In the genomic region with DNA sequence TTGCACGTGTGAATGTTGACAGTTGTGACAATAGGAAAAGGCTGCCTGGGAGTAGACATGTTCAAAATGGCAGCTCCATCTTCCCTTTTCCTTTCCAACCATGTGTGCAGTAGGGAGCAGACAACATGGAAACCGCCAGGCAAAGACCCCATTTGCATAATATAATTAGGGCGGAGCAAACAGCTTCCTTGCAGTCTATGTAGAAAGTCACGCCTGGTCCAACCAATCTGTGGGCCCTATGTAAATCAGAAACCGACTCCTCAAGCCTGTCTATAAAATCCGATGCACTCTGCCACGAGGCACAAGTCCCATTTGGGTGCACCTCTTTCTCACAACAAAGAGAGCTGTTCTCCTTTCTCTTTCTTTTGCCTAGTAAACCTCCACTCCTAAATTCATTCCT, we compare ENCODE assay signal across 24 cellular contexts. TPM values are rescaled to one million over a fixed set of nuclear protein-coding genes. Genes with fewer than 3 reads are reported as not detected.
A peak's percentile ranks its signal among the peaks of the same experiment; 100 is the strongest.
DNase-seq lines count a peak whose midpoint lies in the region; ATAC-seq and TF ChIP-seq lines count a peak whose summit lies in the region.
"Had no signal": no experiment of that assay in that cellular context is flagged by ENCODE, and none has a peak within 500 bp of the region (broad histone marks: within the 10 kb centered on the region; RNA-seq: fewer than 3 reads in every experiment).

No MANE protein-coding gene starts in this region.

- peaks cover 0 to 99% (median 16%) of the 10 kb centered on the region in 9 donors for H3K36me3 ChIP-seq in heart left ventricle
- no peaks in the 10 kb centered on the region; the same call in 1 of the 2 replicates for H3K36me3 ChIP-seq in PC-3 (ENCODE audit: low read depth, low read length)
- no peaks in the 10 kb centered on the region for H3K36me3 ChIP-seq in hepatocyte (replicated peaks; ENCODE audit: insufficient read depth, low read depth)
- no peaks in the 10 kb centered on the region for H3K36me3 ChIP-seq in Caco-2 (ENCODE audit: control insufficient read depth, insufficient read depth, low read length)
- H3K36me3 ChIP-seq: BLaER1 treated with 17β-estradiol and CSF1 and Interleukin-3, amounts not matched to agents 10 nM and 100 nM; HAP-1; Peyer's patch had no signal

- DNase-seq in heart left ventricle (no peak), left cardiac atrium (no peak), HT1080 (ENCODE audit: low read depth) (peak; percentile 37), PC-3 (no peak), hepatocyte (ENCODE audit: low spot score) (no peak), NCI-H226 (no peak), Caco-2 (no peak), foreskin keratinocyte (no peak)
- DNase-seq: Calu3; CD4-positive, alpha-beta memory T cell; DMS153; KBM-7; NCI-H1092; NCI-H1694; NCI-H2081 treated with DMSO at 0.1 percent for 48 hours; NCI-H2171 treated with DMSO at 0.1 percent for 48 hours; NCI-H510A; NCI-H82; Peyer's patch; SW 1271 had no signal

- H3K9me2 ChIP-seq in PC-3 (replicated peaks; ENCODE audit: low read length), result no peaks in the 10 kb centered on the region
- H3K9me2 ChIP-seq in hepatocyte (replicated peaks; ENCODE audit: insufficient read depth), result no peaks in the 10 kb centered on the region

- H3K4me3 Mint-ChIP-seq in Caco-2 (ENCODE audit: unreplicated experiment), result no peak overlapping the region
- H3K4me3 Mint-ChIP-seq: CD4-positive, alpha-beta memory T cell had no signal

- no peak overlapping the region for H2AFZ ChIP-seq in PC-3 (ENCODE audit: low read length)
- H2AFZ ChIP-seq in hepatocyte, result no peak overlapping the region
- H2AFZ ChIP-seq: GM23248 had no signal

- H3K4me1 Mint-ChIP-seq in Caco-2 (ENCODE audit: low read depth, unreplicated experiment), result no peaks in the 10 kb centered on the region
- H3K4me1 Mint-ChIP-seq: CD4-positive, alpha-beta memory T cell had no signal

- no peaks in the 10 kb centered on the region for H3K36me3 Mint-ChIP-seq in Caco-2 (ENCODE audit: insufficient read depth, unreplicated experiment)
- H3K36me3 Mint-ChIP-seq: CD4-positive, alpha-beta memory T cell had no signal

- CTCF ChIA-PET in PC-3 (lab: Charles Lee) (no interaction called here), Caco-2 (lab: Charles Lee) (no interaction called here)

- ATAC-seq in heart left ventricle (peak in 3 of 4 donors; percentile 4 to 14 (median 11)), left cardiac atrium (no peak), PC-3 (no peak), foreskin keratinocyte (no peak)
- ATAC-seq: HepG2 had no signal

- H4K20me1 ChIP-seq in PC-3 (ENCODE audit: low read length) (no peaks in the 10 kb centered on the region), hepatocyte (ENCODE audit: insufficient read depth, poor library complexity, severe bottlenecking) (no peaks in the 10 kb centered on the region)
- H4K20me1 ChIP-seq: BLaER1 treated with 17β-estradiol and CSF1 and Interleukin-3, amounts not matched to agents 10 nM and 100 nM had no signal

- H3K27ac ChIP-seq in heart left ventricle (peak overlapping the region in 1 of 12 donors; percentile 12), PC-3 (ENCODE audit: low read length) (peak overlapping the region; percentile 99), hepatocyte (peak overlapping the region; percentile 10), foreskin keratinocyte (no peak overlapping the region)
- H3K27ac ChIP-seq: BLaER1 treated with 17β-estradiol and CSF1 and Interleukin-3, amounts not matched to agents 10 nM and 100 nM; GM23248; Peyer's patch had no signal

- H3K4me3 ChIP-seq in heart left ventricle (no peak overlapping the region), PC-3 (ENCODE audit: low read length) (no peak overlapping the region), hepatocyte (no peak overlapping the region), Caco-2 (ENCODE audit: low read depth, low read length) (no peak overlapping the region)
- H3K4me3 ChIP-seq: BLaER1 treated with 17β-estradiol and CSF1 and Interleukin-3, amounts not matched to agents 10 nM and 100 nM; GM23248; HAP-1; Peyer's patch had no signal

- no TSS peak for BruUV-seq in PC-3 (replicated peaks; lab: Mats Ljungman, UMichigan)
- no TSS peak for BruUV-seq in Caco-2 (replicated peaks; lab: Mats Ljungman, UMichigan)

- H3K9me3 Mint-ChIP-seq in Caco-2 (ENCODE audit: unreplicated experiment), result no peaks in the 10 kb centered on the region

- H3K27ac Mint-ChIP-seq in Caco-2 (ENCODE audit: unreplicated experiment), result no peak overlapping the region
- H3K27ac Mint-ChIP-seq: CD4-positive, alpha-beta memory T cell had no signal

- H3K27me3 ChIP-seq in heart left ventricle (no peaks in the 10 kb centered on the region), PC-3 (ENCODE audit: low read length) (no peaks in the 10 kb centered on the region), hepatocyte (no peaks in the 10 kb centered on the region), Caco-2 (replicated peaks; ENCODE audit: control insufficient read depth, insufficient read depth, low read length) (no peaks in the 10 kb centered on the region), foreskin keratinocyte (no peaks in the 10 kb centered on the region)
- H3K27me3 ChIP-seq: BLaER1 treated with 17β-estradiol and CSF1 and Interleukin-3, amounts not matched to agents 10 nM and 100 nM; Peyer's patch had no signal

- TF ChIP-seq CTCF in heart left ventricle (IDR thresholded peaks at IDR 0.05) (no peak), PC-3 (conservative IDR thresholded peaks at IDR 0.05; ENCODE audit: low read depth, low read length) (no peak), hepatocyte (IDR thresholded peaks at IDR 0.05; ENCODE audit: poor library complexity) (no peak), Caco-2 (IDR thresholded peaks at IDR 0.05; ENCODE audit: insufficient read depth in 1 of 2, low read depth in 1 of 2, low read length in 1 of 2, severe bottlenecking in 1 of 2, unreplicated experiment in 1 of 2) (no peak), foreskin keratinocyte (conservative IDR thresholded peaks at IDR 0.05) (no peak)

- intact Hi-C loops in heart left ventricle (cut with DNase I) (no loop called here), left cardiac atrium (cut with DNase I) (no loop called here), PC-3 (cut with micrococcal nuclease) (loop anchor here (5.0 to 10.0 kb wide), 2 partner anchors 287 to 395 kb away; no protein-coding TSS in a partner anchor), Caco-2 (cut with micrococcal nuclease; ENCODE audit: unreplicated experiment) (loop anchor here (5.0 kb wide), 1 partner anchor 145 kb away; no protein-coding TSS in a partner anchor)

- no peaks in the 10 kb centered on the region for H3F3A ChIP-seq in PC-3 (ENCODE audit: low read length, unreplicated experiment)

- H3K27me3 Mint-ChIP-seq in Caco-2 (ENCODE audit: insufficient read depth, unreplicated experiment), result no peaks in the 10 kb centered on the region
- H3K27me3 Mint-ChIP-seq: CD4-positive, alpha-beta memory T cell had no signal

- peak overlapping the region; percentile 79 for H3K4me2 ChIP-seq in PC-3 (ENCODE audit: low read length)
- no peak overlapping the region for H3K4me2 ChIP-seq in hepatocyte
- H3K4me2 ChIP-seq: BLaER1 treated with 17β-estradiol and CSF1 and Interleukin-3, amounts not matched to agents 10 nM and 100 nM had no signal

- peaks cover 0 to 41% (median 6%) of the 10 kb centered on the region in 12 donors for H3K4me1 ChIP-seq in heart left ventricle
- H3K4me1 ChIP-seq in PC-3 (ENCODE audit: insufficient read depth, low read length), result peaks cover 29% of the 10 kb centered on the region
- H3K4me1 ChIP-seq in hepatocyte (ENCODE audit: insufficient read depth), result no peaks in the 10 kb centered on the region
- no peaks in the 10 kb centered on the region for H3K4me1 ChIP-seq in Caco-2
- no peaks in the 10 kb centered on the region for H3K4me1 ChIP-seq in foreskin keratinocyte
- H3K4me1 ChIP-seq: BLaER1 treated with 17β-estradiol and CSF1 and Interleukin-3, amounts not matched to agents 10 nM and 100 nM; HAP-1; Peyer's patch had no signal

- H3K9ac ChIP-seq in PC-3 (ENCODE audit: low read length), result peak overlapping the region; percentile 93
- H3K9ac ChIP-seq: BLaER1 treated with 17β-estradiol and CSF1 and Interleukin-3, amounts not matched to agents 10 nM and 100 nM; GM23248 had no signal

- H3K9me3 ChIP-seq in heart left ventricle (no peaks in the 10 kb centered on the region), PC-3 (ENCODE audit: low read length) (no peaks in the 10 kb centered on the region), hepatocyte (ENCODE audit: low read depth) (no peaks in the 10 kb centered on the region), Caco-2 (no peaks in the 10 kb centered on the region)
- H3K9me3 ChIP-seq: HAP-1, Peyer's patch had no signal

- no peak for TF ChIP-seq POLR2A in heart left ventricle (IDR thresholded peaks at IDR 0.05)

- POLR2A ChIA-PET in PC-3 (lab: Charles Lee; ENCODE audit: unreplicated experiment), result no interaction called here
- POLR2A ChIA-PET in Caco-2 (lab: Charles Lee), result no interaction called here

- H3K79me2 ChIP-seq in PC-3 (ENCODE audit: low read length), result no peaks in the 10 kb centered on the region
- H3K79me2 ChIP-seq in hepatocyte, result no peaks in the 10 kb centered on the region

- 63 to 75% (median 68%) methylated on average over 7 of the region's 7 CpGs for WGBS in heart left ventricle, 4 donors
- 80% methylated on average over 7 of the region's 7 CpGs for WGBS in hepatocyte (ENCODE audit: low lambda C conversion rate, missing lambda C conversion rate)

RNA-seq across cellular contexts. Expression of a gene that starts 19.6 kb away (rescaled TPM):
- total RNA-seq in heart left ventricle (100 to 1,000 TPM; 390 to 855 (median 591) TPM), left cardiac atrium (100 to 1,000 TPM; 386 to 506 TPM), PC-3 (2014; rRNA removed) (14.7 and 18.8 TPM in 2 replicates), hepatocyte (8.5 and 12.3 TPM in 2 replicates), Caco-2 (2022) (39.5 and 55.2 TPM in 2 replicates), foreskin keratinocyte (0.17 and 0.32 TPM in 2 replicates)
- polyA plus RNA-seq in heart left ventricle (100 to 1,000 TPM; 187 to 383 TPM), hepatocyte (6.3 and 9.9 TPM in 2 replicates), foreskin keratinocyte (0.08 and 0.09 TPM in 2 replicates)
- total RNA-seq in HT1080 (2014; rRNA removed; shearing (Covaris generic)), result 0.17 and 0.42 TPM in 2 replicates
- 0.21 and 0.26 TPM in 2 replicates for polyA plus RNA-seq in HT1080 (2015; cell fraction: cytosol; rRNA removed)
- polyA plus RNA-seq in HT1080 (2015; cell fraction: nucleus; rRNA removed), result 0.60 and 0.82 TPM in 2 replicates
- total RNA-seq: CD4-positive, alpha-beta memory T cell; GM23248; HepG2 had no signal
- polyA plus RNA-seq: CD4-positive, alpha-beta memory T cell; GM23248; HepG2 had no signal

Comparison
In these comparisons a context has a peak if more than half of its experiments do, and no peak if none do; other contexts are left out.
1. ATAC-seq: peak in heart left ventricle (3 of 4); none in left cardiac atrium (0 of 2), PC-3 (single experiment) and foreskin keratinocyte (single experiment).
2. intact Hi-C loops: an anchor here in PC-3 (5.0 to 10.0 kb wide) and Caco-2 (5.0 kb wide); none called in heart left ventricle and left cardiac atrium.